17 cellular contexts compared by ENCODE assay signal in the genomic region with DNA sequence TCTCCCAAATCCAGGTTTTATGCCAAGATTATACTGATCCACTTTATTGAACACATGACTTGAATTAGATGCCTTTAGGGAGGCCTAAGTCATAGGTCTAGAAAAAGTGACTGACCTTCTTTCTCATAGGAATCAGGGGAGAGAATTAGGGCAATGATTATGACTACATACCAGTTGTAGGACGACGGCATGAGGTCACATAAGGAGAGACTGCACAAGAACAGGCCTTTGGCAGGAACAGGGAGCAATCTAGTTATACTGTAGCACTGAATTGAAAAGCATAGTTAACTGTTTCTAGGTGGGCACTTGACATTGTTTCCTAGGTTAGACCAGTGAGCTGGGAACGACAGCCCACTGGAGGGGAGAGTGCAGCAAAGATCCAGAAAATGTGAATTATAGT. TPM values are rescaled to one million over a fixed set of nuclear protein-coding genes. Genes with fewer than 3 reads are reported as not detected.
DNase-seq lines count a peak whose midpoint lies in the region; ATAC-seq and TF ChIP-seq lines count a peak whose summit lies in the region.
"Had no signal": no experiment of that assay in that cellular context is flagged by ENCODE, and none has a peak within 500 bp of the region (broad histone marks: within the 10 kb centered on the region; RNA-seq: fewer than 3 reads in every experiment).

No MANE protein-coding gene starts in this region.

- DNase-seq in CD4-positive, alpha-beta T cell, result no peak
- DNase-seq in T-helper 17 cell (no peak), left ventricle myocardium inferior (no peak), psoas muscle (no peak), SKM-1 treated with dmso at 0.1 percent for 144 hours (lab: John Stamatoyannopoulos, UW; ENCODE audit: unreplicated experiment) (no peak), DMS 273 treated with DMSO at 0.1 percent for 48 hours (lab: John Stamatoyannopoulos, UW) (no peak)
- DNase-seq: BE2C; Caco-2; CD8-positive, alpha-beta memory T cell; DMS53; GF-D8; GOT3; H9 had no signal

- POLR2A ChIA-PET in CD4-positive, alpha-beta T cell (lab: Charles Lee), result no interaction called here

- H3K9me3 ChIP-seq in CD4-positive, alpha-beta T cell (ENCODE audit: control insufficient read depth, low read length), result no peaks in the 10 kb centered on the region
- H3K9me3 ChIP-seq in T-helper 17 cell (ENCODE audit: control insufficient read depth, low read length, poor library complexity, severe bottlenecking), result no peaks in the 10 kb centered on the region
- H3K9me3 ChIP-seq in left ventricle myocardium inferior (replicated peaks), result peaks cover 7% of the 10 kb centered on the region
- no peaks in the 10 kb centered on the region for H3K9me3 ChIP-seq in psoas muscle
- H3K9me3 ChIP-seq: A549, BE2C, Caco-2 had no signal

- TF ChIP-seq CTCF in CD4-positive, alpha-beta T cell (IDR thresholded peaks at IDR 0.05), result no peak
- TF ChIP-seq CTCF in left ventricle myocardium inferior (IDR thresholded peaks at IDR 0.05; ENCODE audit: borderline replicate concordance) (no peak), psoas muscle (IDR thresholded peaks at IDR 0.05) (no peak)

- H3K27ac Mint-ChIP-seq in CD4-positive, alpha-beta T cell, result peak overlapping the region; percentile 25
- H3K27ac Mint-ChIP-seq in T-helper 17 cell, result no peak overlapping the region
- H3K27ac Mint-ChIP-seq: H9 had no signal

- H3K27me3 ChIP-seq in CD4-positive, alpha-beta T cell (ENCODE audit: control insufficient read depth, insufficient read depth, low read length), result no peaks in the 10 kb centered on the region
- H3K27me3 ChIP-seq in left ventricle myocardium inferior (ENCODE audit: low read depth) (no peaks in the 10 kb centered on the region), psoas muscle (ENCODE audit: insufficient read depth in 3 of 3, low read length in 2 of 3) (no peaks in the 10 kb centered on the region)
- H3K27me3 ChIP-seq: BE2C had no signal

- H3K4me1 Mint-ChIP-seq in CD4-positive, alpha-beta T cell (ENCODE audit: low read depth), result peaks cover 55% of the 10 kb centered on the region
- H3K4me1 Mint-ChIP-seq in T-helper 17 cell, result peaks cover 37% of the 10 kb centered on the region
- H3K4me1 Mint-ChIP-seq: H9 had no signal

- intact Hi-C loops in CD4-positive, alpha-beta T cell (cut with DNase I, micrococcal nuclease), result no loop called here
- intact Hi-C loops in left ventricle myocardium inferior (cut with micrococcal nuclease), result no loop called here
- intact Hi-C loops in psoas muscle (cut with DNase I), result no loop called here

- H3K9me3 Mint-ChIP-seq in CD4-positive, alpha-beta T cell, result no peaks in the 10 kb centered on the region
- H3K9me3 Mint-ChIP-seq: H9 had no signal

- H3K4me1 ChIP-seq in left ventricle myocardium inferior, result peaks cover 53% of the 10 kb centered on the region
- H3K4me1 ChIP-seq in psoas muscle, result peaks cover 22% of the 10 kb centered on the region
- H3K4me1 ChIP-seq: A549, BE2C, Caco-2 had no signal

- H3K4me3 Mint-ChIP-seq in CD4-positive, alpha-beta T cell, result no peak overlapping the region
- no peak overlapping the region for H3K4me3 Mint-ChIP-seq in T-helper 17 cell
- H3K4me3 Mint-ChIP-seq: CD8-positive, alpha-beta memory T cell; H9 had no signal

- CTCF ChIA-PET in CD4-positive, alpha-beta T cell (lab: Charles Lee), result no interaction called here

- H3K4me3 ChIP-seq in left ventricle myocardium inferior, result no peak overlapping the region
- H3K4me3 ChIP-seq in psoas muscle, result no peak overlapping the region
- H3K4me3 ChIP-seq: A549 had no signal

- H3K27me3 Mint-ChIP-seq in CD4-positive, alpha-beta T cell, result no peaks in the 10 kb centered on the region
- H3K27me3 Mint-ChIP-seq in T-helper 17 cell, result no peaks in the 10 kb centered on the region
- H3K27me3 Mint-ChIP-seq: CD8-positive, alpha-beta memory T cell had no signal

- peaks cover 59% of the 10 kb centered on the region for H3K36me3 Mint-ChIP-seq in CD4-positive, alpha-beta T cell (ENCODE audit: low read depth)
- peaks cover 8% of the 10 kb centered on the region for H3K36me3 Mint-ChIP-seq in T-helper 17 cell (ENCODE audit: low read depth)

- H3K27ac ChIP-seq in CD4-positive, alpha-beta T cell (ENCODE audit: low read depth, low read length), result no peak overlapping the region
- H3K27ac ChIP-seq in left ventricle myocardium inferior (replicated peaks) (peak overlapping the region; percentile 24), psoas muscle (no peak overlapping the region)
- H3K27ac ChIP-seq: A549, C4-2B had no signal

- no peak for ATAC-seq in CD4-positive, alpha-beta T cell (ENCODE audit: poor library complexity)
- ATAC-seq in T-helper 17 cell, result peak; percentile 12
- ATAC-seq in psoas muscle, result peak; percentile 58 to 85 (median 64)
- ATAC-seq in HG03108 (IDR thresholded peaks at IDR 0.05; ENCODE audit: unreplicated experiment), result no peak
- ATAC-seq: A549, HepG2 had no signal

- peaks cover 18% of the 10 kb centered on the region for H3K36me3 ChIP-seq in left ventricle myocardium inferior
- peaks cover 3 to 28% of the 10 kb centered on the region in 2 donors for H3K36me3 ChIP-seq in psoas muscle (ENCODE audit: insufficient read depth in 1 of 2, low read depth in 1 of 2)
- H3K36me3 ChIP-seq: BE2C had no signal

- 27 to 42% (median 35%) methylated on average over 3 of the region's 3 CpGs for WGBS in psoas muscle, 3 donors

RNA-seq across cellular contexts. Expression of a gene that starts 22.7 kb away (rescaled TPM):
- total RNA-seq in CD4-positive, alpha-beta T cell, result 10 to 100 TPM; 92.7 to 99.6 TPM
- total RNA-seq in T-helper 17 cell (100 to 1,000 TPM in 1 of 2 donors, 10 to 100 TPM in 1; 93.8 to 110 TPM), left ventricle myocardium inferior (24.1 TPM), psoas muscle (10 to 100 TPM; 13.1 to 17.1 (median 14.0) TPM)
- 1 to 10 TPM in 2 of 3 donors, under 1 TPM in 1; 0.92 to 6.6 (median 4.5) TPM for polyA plus RNA-seq in psoas muscle

Comparison
In these comparisons a context has a peak if more than half of its experiments do, and no peak if none do; other contexts are left out.
1. ATAC-seq: peak in T-helper 17 cell (single experiment) and psoas muscle (4 of 4); none in CD4-positive, alpha-beta T cell (single experiment) and HG03108 (single experiment).